ENCODE assay signal across 1 cellular context in genomic region chr2:119366649-119367471, GRCh38.
TF ChIP-seq lines count a peak whose summit lies in the region.

Gene C2orf76, minus strand, starts transcription at chr2:119366834. Its CDS starts 26,875 bp downstream, at chr2:119339959.
Gene DBI, plus strand, starts transcription at chr2:119366977. Its CDS starts 75 bp downstream, at chr2:119367052.

TF ChIP-seq in K562, 482 proteins besides CTCF, POLR2A, EP300 and RAD21 (continued from another document and continues in another):
- TF ChIP-seq ZNF318 (IDR thresholded peaks at IDR 0.05; ENCODE audit: borderline replicate concordance in 1 of 2, low read depth in 1 of 2) (no peak), NFYB (IDR thresholded peaks at IDR 0.05; ENCODE audit: extremely low read depth, insufficient read length) (no peak), TARDBP (IDR thresholded peaks at IDR 0.05) (no peak), BRF2 (IDR thresholded peaks at IDR 0.05; ENCODE audit: borderline replicate concordance, insufficient read depth, insufficient read length) (no peak), TFAM (CRISPR knock-in tag; conservative IDR thresholded peaks at IDR 0.05) (no peak), MAFG (tag; conservative IDR thresholded peaks at IDR 0.05) (no peak), FOXA1 (IDR thresholded peaks at IDR 0.05; ENCODE audit: borderline replicate concordance) (no peak), NELFE (IDR thresholded peaks at IDR 0.05; ENCODE audit: insufficient read depth, insufficient read length) (no peak), KAT8 (IDR thresholded peaks at IDR 0.05; ENCODE audit: low read depth) (no peak), FIP1L1 (IDR thresholded peaks at IDR 0.05; ENCODE audit: low read depth, low read length, poor library complexity, severe bottlenecking) (no peak), EGR1 (conservative IDR thresholded peaks at IDR 0.05) (peak; percentile 61), DIDO1 (tag; IDR thresholded peaks at IDR 0.05; ENCODE audit: low read depth) (no peak), SMARCE1 (IDR thresholded peaks at IDR 0.05) (no peak), CEBPZ (IDR thresholded peaks at IDR 0.05; ENCODE audit: borderline replicate concordance, low read depth, low read length) (no peak), PRPF4 (IDR thresholded peaks at IDR 0.05; ENCODE audit: insufficient read depth, low read depth, low read length, poor library complexity, severe bottlenecking) (no peak), ZFP1 (CRISPR knock-in tag; IDR thresholded peaks at IDR 0.05) (no peak), LEF1 (IDR thresholded peaks at IDR 0.05) (no peak), E2F4 (CRISPR knock-in tag; IDR thresholded peaks at IDR 0.05; ENCODE audit: low read depth) (no peak), ELF4 (CRISPR knock-in tag; IDR thresholded peaks at IDR 0.05) (peak; percentile 65; the same call in 1 of the 2 replicates), ZNF398 (CRISPR knock-in tag; IDR thresholded peaks at IDR 0.05) (no peak), SUPT5H (IDR thresholded peaks at IDR 0.05) (peak; percentile 87), HMG20B (CRISPR knock-in tag; IDR thresholded peaks at IDR 0.05) (no peak), MTF1 (CRISPR knock-in tag; IDR thresholded peaks at IDR 0.05; ENCODE audit: borderline replicate concordance) (no peak), ZNF431 (CRISPR knock-in tag; IDR thresholded peaks at IDR 0.05) (no peak), TCF7 (IDR thresholded peaks at IDR 0.05; ENCODE audit: borderline replicate concordance) (no peak), SIN3B (IDR thresholded peaks at IDR 0.05; ENCODE audit: low read depth) (no peak), GABPB1 (CRISPR knock-in tag; IDR thresholded peaks at IDR 0.05) (0 out of 2 replicates have a peak, but pooled peaks have one; percentile 60), NR1H2 (CRISPR knock-in tag; IDR thresholded peaks at IDR 0.05) (no peak; the same call in 1 of the 2 replicates), CBX3 (IDR thresholded peaks at IDR 0.05; ENCODE audit: borderline replicate concordance in 1 of 2, low read length in 2 of 2) (no peak), SMAD3 (CRISPR knock-in tag; conservative IDR thresholded peaks at IDR 0.05) (no peak), ZNF740 (CRISPR knock-in tag; IDR thresholded peaks at IDR 0.05) (no peak), ZNF740 (tag; IDR thresholded peaks at IDR 0.05) (no peak), MEIS2 (IDR thresholded peaks at IDR 0.05; ENCODE audit: partially characterized antibody) (peak; percentile 47), THRA (IDR thresholded peaks at IDR 0.05) (no peak), ILK (tag; IDR thresholded peaks at IDR 0.05; ENCODE audit: borderline replicate concordance, low read depth) (no peak), ZMIZ1 (IDR thresholded peaks at IDR 0.05; ENCODE audit: low read depth in 2 of 2, low read length in 2 of 2) (no peak), TCF15 (CRISPR knock-in tag; IDR thresholded peaks at IDR 0.05) (no peak), GATAD2A (IDR thresholded peaks at IDR 0.05) (no peak), SMARCB1 (IDR thresholded peaks at IDR 0.05; ENCODE audit: insufficient read length, low read depth) (no peak), TRIM24 (IDR thresholded peaks at IDR 0.05) (peak in 1 of 2 experiments; percentile 42; a peak in 1 of 4 replicates), YBX1 (IDR thresholded peaks at IDR 0.05) (no peak)
